ENCODE assay signal across 10 cellular contexts in the genomic region with DNA sequence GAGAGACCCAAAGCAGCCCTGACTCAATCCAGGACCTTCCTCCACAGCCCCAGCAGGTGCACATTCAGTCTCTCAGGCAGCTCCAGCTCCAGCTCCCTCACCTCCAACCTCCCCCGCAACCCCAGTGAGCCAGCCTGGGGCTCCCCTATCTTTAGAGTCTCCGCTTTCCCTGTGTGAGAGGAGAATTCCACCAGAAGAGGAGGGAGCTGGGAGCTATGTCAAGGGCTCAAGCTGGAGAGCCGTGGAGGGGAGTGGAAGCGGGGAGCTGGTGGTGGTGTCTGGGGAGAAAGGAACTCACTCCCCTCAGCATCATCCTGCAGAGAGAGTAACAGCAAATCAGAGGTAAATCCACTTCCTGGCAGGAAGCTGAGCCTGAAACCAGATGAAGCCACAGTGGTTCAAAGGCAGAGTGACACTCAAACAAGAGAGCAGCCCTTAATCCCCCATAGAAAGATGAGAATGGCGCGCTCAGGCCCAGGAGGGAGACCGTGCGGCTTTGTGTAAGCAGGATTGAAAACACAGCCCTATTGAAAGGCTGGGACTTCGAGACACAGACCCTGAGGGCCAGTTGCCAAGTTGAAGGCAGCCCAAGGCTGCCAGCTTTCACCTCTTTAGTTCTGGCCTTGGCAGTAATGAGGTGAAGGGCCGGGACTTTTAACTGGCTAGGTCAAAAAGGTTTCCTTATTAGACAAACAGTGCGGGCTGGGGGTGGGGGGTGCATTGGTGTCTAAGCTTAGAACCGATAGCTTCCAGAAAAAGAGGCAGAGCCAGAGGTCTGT. TPM values are rescaled to one million over a fixed set of nuclear protein-coding genes. Genes with fewer than 3 reads are reported as not detected.
DNase-seq lines count a peak whose midpoint lies in the region; ATAC-seq and TF ChIP-seq lines count a peak whose summit lies in the region.
"Had no signal": no experiment of that assay in that cellular context is flagged by ENCODE, and none has a peak within 500 bp of the region (broad histone marks: within the 10 kb centered on the region; RNA-seq: fewer than 3 reads in every experiment).

No MANE protein-coding gene starts in this region.

- peak; percentile 92 for ATAC-seq in stimulated activated naive CD8-positive, alpha-beta T cell treated with anti-CD3 and anti-CD28 coated beads, Interleukin-15, amount 100 ng/mL, for 72 hours
- ATAC-seq in GM18873 (IDR thresholded peaks at IDR 0.05; ENCODE audit: low FRiP score, unreplicated experiment) = no peak
- no peak for ATAC-seq in upper lobe of left lung (ENCODE audit: low FRiP score in 2 of 2)
- ATAC-seq: K562 had no signal

- H3K4me1 Mint-ChIP-seq in T-helper 2 cell treated with Interferon-gamma antibody and Interleukin-4, amounts not matched to agents 5 μg/mL and 100 μg/mL, for 36 hours (ENCODE audit: low read depth) = peaks cover 19% of the 10 kb centered on the region
- peaks cover 72% of the 10 kb centered on the region for H3K4me1 Mint-ChIP-seq in brain
- H3K4me1 Mint-ChIP-seq in stimulated activated naive CD8-positive, alpha-beta T cell treated with anti-CD3 and anti-CD28 coated beads, Interleukin-15, amount 100 ng/mL, for 72 hours = peaks cover 21% of the 10 kb centered on the region

- DNase-seq in activated gamma-delta T cell treated with Interleukin-2 at 50 U/mL for 16 hours = peak; percentile 8
- no peak for DNase-seq in activated gamma-delta T cell (lab: John Stamatoyannopoulos, UW)
- peak; percentile 36 for DNase-seq in T-helper 2 cell treated with Interferon-gamma antibody and Interleukin-4, amounts not matched to agents 5 μg/mL and 100 μg/mL, for 36 hours (ENCODE audit: low spot score)
- DNase-seq in stimulated activated naive CD8-positive, alpha-beta T cell treated with anti-CD3 and anti-CD28 coated beads, Interleukin-15, amount 100 ng/mL, for 72 hours = peak; percentile 33 to 50
- no peak for DNase-seq in upper lobe of left lung
- no peak for DNase-seq in putamen (ENCODE audit: low spot score)
- DNase-seq: Right ventricle myocardium superior had no signal

- peak overlapping the region; percentile 71 for H3K4me3 Mint-ChIP-seq in T-helper 2 cell treated with Interferon-gamma antibody and Interleukin-4, amounts not matched to agents 5 μg/mL and 100 μg/mL, for 36 hours
- H3K4me3 Mint-ChIP-seq in brain = peak overlapping the region in 3 of 5 experiments; percentile 39 to 62 (median 46)
- peak overlapping the region; percentile 59 to 80 for H3K4me3 Mint-ChIP-seq in stimulated activated naive CD8-positive, alpha-beta T cell treated with anti-CD3 and anti-CD28 coated beads, Interleukin-15, amount 100 ng/mL, for 72 hours

- TF ChIP-seq EP300 in upper lobe of left lung (IDR thresholded peaks at IDR 0.05) = no peak

- TF ChIP-seq CTCF in brain (conservative IDR thresholded peaks at IDR 0.05) (no peak), upper lobe of left lung (IDR thresholded peaks at IDR 0.05) (no peak)

- H3K27me3 ChIP-seq in upper lobe of left lung = no peaks in the 10 kb centered on the region

- no peaks in the 10 kb centered on the region for H3K9me3 ChIP-seq in upper lobe of left lung

- H3K4me1 ChIP-seq in upper lobe of left lung = peaks cover 0 to 8% (median 0%) of the 10 kb centered on the region in 4 donors

- H3K27me3 Mint-ChIP-seq in T-helper 2 cell treated with Interferon-gamma antibody and Interleukin-4, amounts not matched to agents 5 μg/mL and 100 μg/mL, for 36 hours (ENCODE audit: low read depth) = no peaks in the 10 kb centered on the region
- H3K27me3 Mint-ChIP-seq in brain = peaks cover 23% of the 10 kb centered on the region
- H3K27me3 Mint-ChIP-seq in stimulated activated naive CD8-positive, alpha-beta T cell treated with anti-CD3 and anti-CD28 coated beads, Interleukin-15, amount 100 ng/mL, for 72 hours = no peaks in the 10 kb centered on the region

- TF ChIP-seq POLR2A in upper lobe of left lung (IDR thresholded peaks at IDR 0.05) = no peak

- no peaks in the 10 kb centered on the region for H3K36me3 Mint-ChIP-seq in T-helper 2 cell treated with Interferon-gamma antibody and Interleukin-4, amounts not matched to agents 5 μg/mL and 100 μg/mL, for 36 hours (ENCODE audit: low read depth)
- H3K36me3 Mint-ChIP-seq in brain = no peaks in the 10 kb centered on the region

- H3K9me3 Mint-ChIP-seq in T-helper 2 cell treated with Interferon-gamma antibody and Interleukin-4, amounts not matched to agents 5 μg/mL and 100 μg/mL, for 36 hours = no peaks in the 10 kb centered on the region
- H3K9me3 Mint-ChIP-seq in brain = no peaks in the 10 kb centered on the region
- no peaks in the 10 kb centered on the region for H3K9me3 Mint-ChIP-seq in stimulated activated naive CD8-positive, alpha-beta T cell treated with anti-CD3 and anti-CD28 coated beads, Interleukin-15, amount 100 ng/mL, for 72 hours

- H3K27ac ChIP-seq in upper lobe of left lung = no peak overlapping the region

- no peaks in the 10 kb centered on the region for H3K36me3 ChIP-seq in upper lobe of left lung

- WGBS in upper lobe of left lung, 2 donors = 50 to 52% methylated on average over 10 to 12 of the region's 12 CpGs

- peak overlapping the region; percentile 94 for H3K27ac Mint-ChIP-seq in T-helper 2 cell treated with Interferon-gamma antibody and Interleukin-4, amounts not matched to agents 5 μg/mL and 100 μg/mL, for 36 hours
- H3K27ac Mint-ChIP-seq in brain = peak overlapping the region; percentile 10 to 88 (median 82)
- peak overlapping the region; percentile 95 to 99 for H3K27ac Mint-ChIP-seq in stimulated activated naive CD8-positive, alpha-beta T cell treated with anti-CD3 and anti-CD28 coated beads, Interleukin-15, amount 100 ng/mL, for 72 hours

- no peak overlapping the region for H3K4me3 ChIP-seq in upper lobe of left lung
- H3K4me3 ChIP-seq: K562 had no signal

RNA-seq across cellular contexts. Expression of gene CDON, which starts 21.4 kb away (rescaled TPM):
- 6.3 TPM for polyA plus RNA-seq in brain (ENCODE audit: insufficient read depth, low read depth, low replicate concordance)
- total RNA-seq in upper lobe of left lung = 10 to 100 TPM in 5 of 6 donors, 1 to 10 TPM in 1; 4.0 to 24.2 (median 13.5) TPM

Comparison
In these comparisons a context has a peak if more than half of its experiments do, and no peak if none do; other contexts are left out.
1. DNase-seq: peak in activated gamma-delta T cell treated with Interleukin-2 at 50 U/mL for 16 hours (single experiment), T-helper 2 cell treated with Interferon-gamma antibody and Interleukin-4, amounts not matched to agents 5 μg/mL and 100 μg/mL, for 36 hours (single experiment) and stimulated activated naive CD8-positive, alpha-beta T cell treated with anti-CD3 and anti-CD28 coated beads, Interleukin-15, amount 100 ng/mL, for 72 hours (2 of 2); none in activated gamma-delta T cell (single experiment), upper lobe of left lung (0 of 2) and putamen (single experiment).
2. Peak in every context shown above with its lines, with median percentiles within 50 percentile points of each other: H3K27ac Mint-ChIP-seq and H3K4me3 Mint-ChIP-seq.